9 cellular contexts compared by ENCODE assay signal in genomic region chr6:90186637-90187361, GRCh38.
DNase-seq lines count a peak whose midpoint lies in the region; ATAC-seq and TF ChIP-seq lines count a peak whose summit lies in the region.
"Had no signal": no experiment of that assay in that cellular context is flagged by ENCODE, and none has a peak within 500 bp of the region (broad histone marks: within the 10 kb centered on the region; RNA-seq: fewer than 3 reads in every experiment).

No MANE protein-coding gene starts in this region.

- H3K9ac ChIP-seq in OCI-LY1 (ENCODE audit: low read length), result no peak overlapping the region
- H3K9ac ChIP-seq: KMS-11 had no signal

- no peak for ATAC-seq in stimulated activated naive CD8-positive, alpha-beta T cell treated with anti-CD3 and anti-CD28 coated beads, Interleukin-15, Interleukin-2, amounts not matched to agents 100 U/mL and 50 U/mL, for 24 hours
- no peak for ATAC-seq in HG03039 (IDR thresholded peaks at IDR 0.05; ENCODE audit: unreplicated experiment)

- H3K4me3 Mint-ChIP-seq in stimulated activated naive CD8-positive, alpha-beta T cell treated with anti-CD3 and anti-CD28 coated beads, Interleukin-15, Interleukin-2, amounts not matched to agents 100 ng/mL and 50 ng/mL, for 24 hours, result peak overlapping the region; percentile 76

- H3K4me1 ChIP-seq in OCI-LY1 (ENCODE audit: insufficient read depth, low read length, severe bottlenecking), result peaks cover 71% of the 10 kb centered on the region

- no peaks in the 10 kb centered on the region for H3K9me3 ChIP-seq in OCI-LY1 (ENCODE audit: low read length)

- H3K9me3 Mint-ChIP-seq in stimulated activated naive CD8-positive, alpha-beta T cell treated with anti-CD3 and anti-CD28 coated beads, Interleukin-15, Interleukin-2, amounts not matched to agents 100 ng/mL and 50 ng/mL, for 24 hours, result no peaks in the 10 kb centered on the region

- peaks cover 66% of the 10 kb centered on the region for H3K36me3 Mint-ChIP-seq in stimulated activated naive CD8-positive, alpha-beta T cell treated with anti-CD3 and anti-CD28 coated beads, Interleukin-15, Interleukin-2, amounts not matched to agents 100 ng/mL and 50 ng/mL, for 24 hours (ENCODE audit: low read depth)

- TF ChIP-seq CTCF in OCI-LY1 (IDR thresholded peaks at IDR 0.05; ENCODE audit: low read length) (no peak), epithelial cell of esophagus (IDR thresholded peaks at IDR 0.05; ENCODE audit: insufficient read depth, low read depth, low read length, missing control alignments) (no peak)

- peak overlapping the region; percentile 40; the same call in 1 of the 2 replicates for H3K4me2 ChIP-seq in OCI-LY1 (ENCODE audit: low read length)
- H3K4me2 ChIP-seq: KMS-11 had no signal

- peak overlapping the region; percentile 49 for H3K27ac ChIP-seq in OCI-LY1 (ENCODE audit: low read depth, low read length, poor library complexity, severe bottlenecking)
- H3K27ac ChIP-seq: KMS-11 had no signal

- no peaks in the 10 kb centered on the region for H3K27me3 ChIP-seq in OCI-LY1 (ENCODE audit: insufficient read depth, low read length)

- no peaks in the 10 kb centered on the region for H3K27me3 Mint-ChIP-seq in stimulated activated naive CD8-positive, alpha-beta T cell treated with anti-CD3 and anti-CD28 coated beads, Interleukin-15, Interleukin-2, amounts not matched to agents 100 ng/mL and 50 ng/mL, for 24 hours

- H3K4me1 Mint-ChIP-seq in stimulated activated naive CD8-positive, alpha-beta T cell treated with anti-CD3 and anti-CD28 coated beads, Interleukin-15, Interleukin-2, amounts not matched to agents 100 ng/mL and 50 ng/mL, for 24 hours (ENCODE audit: low read depth), result peaks cover 96% of the 10 kb centered on the region

- no peak overlapping the region for H2AFZ ChIP-seq in OCI-LY1 (ENCODE audit: low read length)

- H3F3A ChIP-seq in OCI-LY1 (ENCODE audit: insufficient read depth, low read length), result 0 out of 2 replicates have a peak, but pooled peaks cover 4% of the 10 kb centered on the region

- DNase-seq in stimulated activated naive CD8-positive, alpha-beta T cell treated with anti-CD3 and anti-CD28 coated beads, Interleukin-15, Interleukin-2, amounts not matched to agents 100 U/mL and 50 U/mL, for 24 hours, result no peak
- DNase-seq in epithelial cell of esophagus (ENCODE audit: low read depth) (peak; percentile 47), midbrain (lab: John Stamatoyannopoulos, UW) (no peak), A172 (ENCODE audit: low spot score) (no peak), epidermal melanocyte (ENCODE audit: insufficient read length, low spot score) (no peak)

- peaks cover 81% of the 10 kb centered on the region for H3K36me3 ChIP-seq in OCI-LY1 (ENCODE audit: insufficient read depth, low read length)

- H3K9me2 ChIP-seq in OCI-LY1 (ENCODE audit: low read depth, low read length), result no peaks in the 10 kb centered on the region

- H3K27ac Mint-ChIP-seq in stimulated activated naive CD8-positive, alpha-beta T cell treated with anti-CD3 and anti-CD28 coated beads, Interleukin-15, Interleukin-2, amounts not matched to agents 100 ng/mL and 50 ng/mL, for 24 hours, result peak overlapping the region; percentile 90

- no peaks in the 10 kb centered on the region for H4K20me1 ChIP-seq in OCI-LY1 (ENCODE audit: insufficient read depth, low read length)

- H3K79me2 ChIP-seq in OCI-LY1 (ENCODE audit: insufficient read depth, low read length), result peaks cover 100% of the 10 kb centered on the region

- H3K4me3 ChIP-seq in OCI-LY1 (ENCODE audit: low read depth, low read length, poor library complexity, severe bottlenecking), result no peak overlapping the region
- no peak overlapping the region for H3K4me3 ChIP-seq in epithelial cell of esophagus (ENCODE audit: low read length)
